ENCODE assay signal across 9 cellular contexts in the genomic region with DNA sequence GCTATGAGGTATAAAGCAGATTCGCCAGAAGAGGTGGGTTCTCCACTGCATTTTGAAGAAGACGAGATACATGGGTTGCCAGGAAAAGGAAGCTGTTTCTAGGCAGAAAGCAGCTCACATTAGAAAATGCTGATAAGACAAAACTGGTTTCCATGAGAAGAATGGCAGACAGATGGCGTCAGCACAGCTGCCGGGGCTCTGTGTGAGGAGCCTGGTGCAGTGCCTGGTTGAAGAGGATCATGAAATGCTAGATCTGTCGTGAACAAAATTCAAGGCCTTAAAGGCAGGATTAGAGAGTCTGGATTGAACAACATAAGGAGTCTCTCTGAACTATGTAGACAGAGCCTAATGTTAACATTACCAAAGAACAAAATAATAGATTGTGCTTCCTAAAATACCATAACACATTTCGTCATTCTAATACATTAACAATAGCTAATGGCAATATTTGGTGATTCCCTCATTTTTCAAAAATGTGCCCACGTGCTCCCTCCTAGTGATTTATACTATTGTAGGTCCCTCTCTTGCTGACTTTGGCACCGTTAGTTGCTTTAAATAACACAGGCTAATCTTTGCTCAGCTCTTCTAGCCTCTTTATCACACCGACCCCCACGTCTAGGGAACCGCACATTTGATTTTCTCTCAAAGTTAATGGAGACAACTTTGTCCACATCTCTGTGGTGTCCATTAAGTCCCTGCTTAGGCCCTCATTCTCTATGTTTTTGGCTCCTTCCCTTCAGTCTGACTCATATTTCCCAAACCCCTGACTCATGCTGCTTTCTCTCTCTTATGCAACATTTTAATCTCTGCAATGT. TPM values are rescaled to one million over a fixed set of nuclear protein-coding genes. Genes with fewer than 3 reads are reported as not detected.
DNase-seq lines count a peak whose midpoint lies in the region; ATAC-seq and TF ChIP-seq lines count a peak whose summit lies in the region.
"Had no signal": no experiment of that assay in that cellular context is flagged by ENCODE, and none has a peak within 500 bp of the region (broad histone marks: within the 10 kb centered on the region; RNA-seq: fewer than 3 reads in every experiment).

No MANE protein-coding gene starts in this region.

- DNase-seq in EL: peak; percentile 91
- DNase-seq in RKO (ENCODE audit: low spot score): peak; percentile 71
- DNase-seq in fibroblast of the aortic adventitia (ENCODE audit: low read depth): peak; percentile 99
- peak; percentile 66 for DNase-seq in pulmonary artery endothelial cell (ENCODE audit: low read depth, low spot score)
- DNase-seq in globus pallidus (ENCODE audit: low spot score): no peak
- DNase-seq: activated naive CD8-positive, alpha-beta T cell treated with anti-CD3 and anti-CD28 coated beads, Interleukin-2, amount 10 ng/mL, durations not matched to agents 7 days and 5 days had no signal

- no peak overlapping the region for H3K4me3 ChIP-seq in fibroblast of the aortic adventitia (ENCODE audit: low read depth, low read length)

- TF ChIP-seq CTCF in fibroblast of the aortic adventitia (IDR thresholded peaks at IDR 0.05; ENCODE audit: insufficient read depth, low read length): no peak

- no peak for ATAC-seq in GM21825 (IDR thresholded peaks at IDR 0.05; ENCODE audit: unreplicated experiment)
- ATAC-seq in GM18907 (IDR thresholded peaks at IDR 0.05; ENCODE audit: unreplicated experiment): no peak
- ATAC-seq in GM18870 (IDR thresholded peaks at IDR 0.05; ENCODE audit: unreplicated experiment): no peak

RNA-seq across cellular contexts. Expression of a gene that starts 38.2 kb away (rescaled TPM):
- total RNA-seq in fibroblast of the aortic adventitia (ENCODE audit: low replicate concordance): 652 and 1,009 TPM in 2 replicates
- total RNA-seq in pulmonary artery endothelial cell: 3,607 and 5,886 TPM in 2 replicates
- total RNA-seq: activated naive CD8-positive, alpha-beta T cell treated with anti-CD3 and anti-CD28 coated beads, Interleukin-2, amount 10 ng/mL, durations not matched to agents 7 days and 5 days had no signal
